ENCODE assay signal across 11 cellular contexts in the genomic region with DNA sequence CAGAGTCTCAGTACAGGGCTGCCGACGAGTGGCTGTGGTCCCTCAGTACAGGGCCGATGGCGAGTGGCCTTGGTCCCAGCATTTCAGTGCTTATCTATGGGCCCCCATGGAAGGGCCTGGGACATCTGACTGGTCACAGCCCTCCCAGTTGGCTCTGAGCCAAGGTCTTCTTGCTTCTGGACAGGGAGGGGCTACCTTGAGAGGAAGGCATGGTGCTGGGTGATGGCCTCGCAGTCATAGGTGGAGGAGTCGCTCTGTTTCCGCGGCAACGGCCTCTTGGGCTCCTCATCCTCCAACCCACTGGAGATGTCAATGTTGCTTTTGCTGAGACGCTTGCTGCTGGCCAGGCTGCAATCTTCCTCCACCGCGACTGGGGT. TPM values are rescaled to one million over a fixed set of nuclear protein-coding genes. Genes with fewer than 3 reads are reported as not detected.
"Had no signal": no experiment of that assay in that cellular context is flagged by ENCODE, and none has a peak within 500 bp of the region (broad histone marks: within the 10 kb centered on the region; RNA-seq: fewer than 3 reads in every experiment).

No MANE protein-coding gene starts in this region.

- H3K36me3 ChIP-seq: heart left ventricle, left ventricle myocardium inferior, ovary, transverse colon had no signal

- H3K4me3 ChIP-seq: dorsolateral prefrontal cortex, heart left ventricle, left ventricle myocardium inferior, ovary, transverse colon had no signal

- H3K4me1 ChIP-seq: heart left ventricle, left ventricle myocardium inferior had no signal

- H3K27me3 ChIP-seq: dorsolateral prefrontal cortex, ovary, transverse colon had no signal

- H3K27ac ChIP-seq: heart left ventricle, left ventricle myocardium inferior, ovary, transverse colon had no signal

- ATAC-seq: activated CD4-positive, CD25-positive, alpha-beta regulatory T cell treated with anti-CD3 and anti-CD28 coated beads, Interleukin-2, amount 50 U/mL, for 24 hours; heart left ventricle had no signal

- DNase-seq: dorsolateral prefrontal cortex, foreskin melanocyte, islet precursor cell, left ventricle myocardium inferior, transverse colon had no signal

- H3K9me3 ChIP-seq: heart left ventricle, left ventricle myocardium inferior, ovary, transverse colon had no signal

RNA-seq across cellular contexts. Expression of gene PIMREG, which starts 32.6 kb away (rescaled TPM):
- total RNA-seq: mesenteric fat pad had no signal

RNA-seq across cellular contexts. Expression of gene AIPL1, which starts 41.9 kb away (rescaled TPM):
- total RNA-seq: heart left ventricle; left ventricle myocardium inferior; mesenteric fat pad; ovary; skeletal muscle tissue; T-helper 2 cell treated with Interferon-gamma antibody and Interleukin-4, amounts not matched to agents 100 ng/mL and 5 ng/mL, for 36 hours; transverse colon had no signal
